ENCODE assay signal across 8 cellular contexts in genomic region chr17:10295728-10296343, GRCh38.
DNase-seq lines count a peak whose midpoint lies in the region; ATAC-seq, FAIRE-seq and TF ChIP-seq lines count a peak whose summit lies in the region.

No MANE protein-coding gene starts in this region.

- H3K79me2 ChIP-seq in KMS-11 (ENCODE audit: insufficient read depth, low read depth) (no peaks in the 10 kb centered on the region), osteoblast (ENCODE audit: insufficient read depth, low read length) (no peaks in the 10 kb centered on the region)

- H3K27ac ChIP-seq in A549 (no peak overlapping the region), KMS-11 (no peak overlapping the region), VCaP (no peak overlapping the region), osteoblast (ENCODE audit: low read depth, low read length) (no peak overlapping the region)

- CTCF ChIA-PET in A549 (lab: Yijun Ruan, JAX) = interaction anchor here (0.7 to 11.4 kb wide), 19 partner anchors 9 to 338 kb away, joined by 3 to 135 read pairs (median 3); no protein-coding TSS in a partner anchor

- H4K20me1 ChIP-seq in KMS-11 (ENCODE audit: insufficient read depth) = no peaks in the 10 kb centered on the region
- H4K20me1 ChIP-seq in osteoblast (ENCODE audit: insufficient read depth, low read length) = no peaks in the 10 kb centered on the region

- H3K4me1 ChIP-seq in A549 (no peaks in the 10 kb centered on the region), KMS-11 (ENCODE audit: low read depth, poor library complexity, severe bottlenecking) (no peaks in the 10 kb centered on the region), osteoblast (ENCODE audit: insufficient read depth, low read length) (no peaks in the 10 kb centered on the region)

- peak; percentile 65 to 78; a peak in 4 of 5 replicates for TF ChIP-seq RAD21 in A549 (conservative IDR thresholded peaks at IDR 0.05 in 1 of 2, IDR thresholded peaks at IDR 0.05 in 1 of 2)

- no peak for FAIRE-seq in A549 (lab: Jason Lieb, UNC)

- no peaks in the 10 kb centered on the region for H3K9me3 ChIP-seq in A549
- H3K9me3 ChIP-seq in osteoblast (ENCODE audit: low read depth, low read length) = no peaks in the 10 kb centered on the region

- H3K27me3 ChIP-seq in GM06990 (replicated peaks; ENCODE audit: control insufficient read depth, insufficient read depth, low read length) = no peaks in the 10 kb centered on the region
- H3K27me3 ChIP-seq in KMS-11 (ENCODE audit: insufficient read depth, low read depth) = no peaks in the 10 kb centered on the region
- H3K27me3 ChIP-seq in osteoblast (ENCODE audit: insufficient read depth, low read length) = no peaks in the 10 kb centered on the region

- TF ChIP-seq EP300 in A549 (IDR thresholded peaks at IDR 0.05) = no peak

- ATAC-seq in A549 = peak; percentile 83 to 96

- no peak overlapping the region for H2AFZ ChIP-seq in KMS-11 (ENCODE audit: low read depth)
- H2AFZ ChIP-seq in osteoblast (ENCODE audit: low read length) = no peak overlapping the region

- DNase-seq in A549 (ENCODE audit: low read depth in 1 of 2, low spot score in 1 of 2) (peak; percentile 69 to 70), GM06990 (ENCODE audit: extremely low read depth, insufficient read length) (no peak), fibroblast of mammary gland (ENCODE audit: low read depth) (peak; percentile 69), osteoblast (ENCODE audit: insufficient read length, low spot score, missing footprints) (no peak), COR-L47 (lab: John Stamatoyannopoulos, UW) (no peak), NCI-H2029 (lab: John Stamatoyannopoulos, UW) (no peak)

- TF ChIP-seq POLR2A in A549 (IDR thresholded peaks at IDR 0.05; ENCODE audit: low read length) = no peak

- TF ChIP-seq CTCF in A549 (IDR thresholded peaks at IDR 0.05) = peak; percentile 62
- peak; percentile 80 for TF ChIP-seq CTCF in GM06990 (IDR thresholded peaks at IDR 0.05; ENCODE audit: insufficient read depth, low read length, poor library complexity, severe bottlenecking)
- TF ChIP-seq CTCF in KMS-11 (conservative IDR thresholded peaks at IDR 0.05; ENCODE audit: low read depth, low read length) = peak; percentile 44; the same call in 1 of the 2 replicates
- peak; percentile 86 for TF ChIP-seq CTCF in VCaP (conservative IDR thresholded peaks at IDR 0.05)
- peak; percentile 81 for TF ChIP-seq CTCF in fibroblast of mammary gland (conservative IDR thresholded peaks at IDR 0.05; ENCODE audit: control insufficient read depth, insufficient read depth, low read depth, low read length)
- peak; percentile 49 for TF ChIP-seq CTCF in osteoblast (IDR thresholded peaks at IDR 0.05; ENCODE audit: extremely low read depth, low read depth, low read length)

- H3K36me3 ChIP-seq in GM06990 (ENCODE audit: control insufficient read depth, insufficient read depth, low read length) (no peaks in the 10 kb centered on the region), KMS-11 (ENCODE audit: insufficient read depth) (no peaks in the 10 kb centered on the region), osteoblast (ENCODE audit: insufficient read depth, low read length) (no peaks in the 10 kb centered on the region)

- 19% methylated on average over 5 of the region's 5 CpGs for whole genome bisulfite sequencing in A549 (ENCODE audit: missing lambda C conversion rate)

- no peak overlapping the region for H3K9ac ChIP-seq in KMS-11

- no peak overlapping the region for H3K4me3 ChIP-seq in A549
- no peak overlapping the region for H3K4me3 ChIP-seq in GM06990 (replicated peaks; ENCODE audit: low read depth, low read length)
- no peak overlapping the region for H3K4me3 ChIP-seq in KMS-11 (IDR thresholded peaks at IDR 0.05; ENCODE audit: insufficient read depth, low read depth, low read length)
- H3K4me3 ChIP-seq in fibroblast of mammary gland (ENCODE audit: control insufficient read depth, low read depth, low read length) = no peak overlapping the region
- H3K4me3 ChIP-seq in osteoblast (ENCODE audit: insufficient read depth, low read length) = no peak overlapping the region

- POLR2A ChIA-PET in A549 (lab: Yijun Ruan, JAX) = interaction anchor here (0.5 to 1.0 kb wide), 2 partner anchors 247 to 319 kb away, joined by 3 to 4 read pairs; no protein-coding TSS in a partner anchor

- no peak overlapping the region for H3K4me2 ChIP-seq in A549
- no peak overlapping the region for H3K4me2 ChIP-seq in KMS-11
- H3K4me2 ChIP-seq in osteoblast (ENCODE audit: insufficient read depth, low read length) = no peak overlapping the region

TF ChIP-seq in A549, 52 proteins besides CTCF, POLR2A, EP300 and RAD21:
- peak; percentile 51; the same call in 2 of the 3 replicates for TF ChIP-seq SMC3 (IDR thresholded peaks at IDR 0.05)
- no peak for TF ChIP-seq RCOR1 (IDR thresholded peaks at IDR 0.05; ENCODE audit: low read depth, low read length)
- peak in 1 of 2 experiments; percentile 73; a peak in 2 of 4 replicates for TF ChIP-seq CEBPB (IDR thresholded peaks at IDR 0.05)
- TF ChIP-seq RARB (CRISPR knock-in tag; IDR thresholded peaks at IDR 0.05) = no peak

Comparison
In these comparisons a context has a peak if more than half of its experiments do, and no peak if none do; other contexts are left out.
1. DNase-seq: peak in A549 (2 of 2) and fibroblast of mammary gland (single experiment); none in GM06990 (single experiment), osteoblast (single experiment), COR-L47 (single experiment) and NCI-H2029 (single experiment).
2. Peak in every context shown above with its lines, with median percentiles within 50 percentile points of each other: CTCF ChIP-seq.